In the genomic region with DNA sequence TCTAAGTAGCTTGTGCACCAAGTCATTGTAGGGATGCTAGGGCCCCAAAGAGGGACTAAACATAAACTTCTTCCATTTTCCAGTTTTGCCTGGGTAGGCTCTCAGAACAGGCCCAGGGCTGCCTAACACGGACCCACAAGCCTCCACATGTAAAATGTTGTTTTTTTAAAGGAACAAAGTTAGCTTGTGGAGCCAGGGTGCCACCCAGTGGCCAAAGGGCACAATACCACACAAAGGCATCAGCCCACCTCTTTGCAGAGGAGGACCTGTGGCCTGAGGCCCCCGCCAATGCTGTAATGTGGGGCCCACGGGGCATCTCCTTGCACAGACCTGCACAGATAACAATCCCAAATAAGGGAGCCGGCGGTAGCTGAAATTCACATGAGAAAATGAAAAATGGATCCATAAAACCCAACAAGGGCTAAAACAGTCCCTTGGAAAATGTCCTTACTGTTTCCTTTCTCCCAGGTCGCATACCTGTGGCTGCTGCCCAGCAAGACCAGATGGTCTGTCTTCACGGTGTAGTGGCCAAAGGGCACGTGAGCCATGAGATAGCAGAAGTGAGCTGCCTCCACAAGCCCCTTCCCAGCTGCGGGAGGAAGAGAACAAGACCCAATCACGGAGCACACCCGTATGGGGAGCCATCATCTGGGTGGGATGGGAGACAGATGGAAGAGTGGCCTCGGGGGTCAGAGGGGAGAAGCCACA, we compare ENCODE assay signal across 9 cellular contexts. TPM values are rescaled to one million over a fixed set of nuclear protein-coding genes. Genes with fewer than 3 reads are reported as not detected.
DNase-seq lines count a peak whose midpoint lies in the region; ATAC-seq and TF ChIP-seq lines count a peak whose summit lies in the region.
"Had no signal": no experiment of that assay in that cellular context is flagged by ENCODE, and none has a peak within 500 bp of the region (broad histone marks: within the 10 kb centered on the region; RNA-seq: fewer than 3 reads in every experiment).

No MANE protein-coding gene starts in this region.

- no peak overlapping the region for H3K27ac Mint-ChIP-seq in MCF 10A (ENCODE audit: low read depth, unreplicated experiment)

- no peak overlapping the region for H3K4me2 ChIP-seq in PC-3 (ENCODE audit: low read length)
- H3K4me2 ChIP-seq: BLaER1 had no signal

- H3K36me3 ChIP-seq in PC-3 (ENCODE audit: low read depth, low read length) (no peaks in the 10 kb centered on the region), kidney epithelial cell (ENCODE audit: control insufficient read depth, insufficient read depth, low read length) (no peaks in the 10 kb centered on the region), suprapubic skin (peaks cover 15% of the 10 kb centered on the region)
- H3K36me3 ChIP-seq: BLaER1 had no signal

- no peaks in the 10 kb centered on the region for H3K9me3 Mint-ChIP-seq in MCF 10A (ENCODE audit: unreplicated experiment)

- H3K36me3 Mint-ChIP-seq in MCF 10A (ENCODE audit: insufficient read depth, unreplicated experiment): no peaks in the 10 kb centered on the region

- H3K4me1 ChIP-seq in PC-3 (ENCODE audit: insufficient read depth, low read length) (no peaks in the 10 kb centered on the region), suprapubic skin (no peaks in the 10 kb centered on the region)
- H3K4me1 ChIP-seq: BLaER1 had no signal

- CTCF ChIA-PET in PC-3 (lab: Charles Lee): interaction anchor here (0.6 kb wide), 1 partner anchor 12 kb away, joined by 7 read pairs; no protein-coding TSS in a partner anchor
- CTCF ChIA-PET in MCF 10A (lab: Yijun Ruan, JAX): interaction anchor here (0.5 to 10.5 kb wide), 118 partner anchors 9 to 1999 kb away, joined by 3 to 280 read pairs (median 4); no protein-coding TSS in a partner anchor

- no peak for TF ChIP-seq EP300 in suprapubic skin (IDR thresholded peaks at IDR 0.05)

- no peak overlapping the region for H3K27ac ChIP-seq in PC-3 (ENCODE audit: low read length)
- no peak overlapping the region for H3K27ac ChIP-seq in suprapubic skin
- H3K27ac ChIP-seq: BLaER1 had no signal

- WGBS in suprapubic skin: 64% methylated on average over 10 of the region's 12 CpGs

- intact Hi-C loops in PC-3 (cut with micrococcal nuclease) (loop anchor here (1.0 to 10.0 kb wide), 5 partner anchors 164 to 1049 kb away; no protein-coding TSS in a partner anchor), MCF 10A (cut with micrococcal nuclease) (loop anchor here (1.0 to 10.0 kb wide), 8 partner anchors 165 to 1381 kb away; no protein-coding TSS in a partner anchor)

- POLR2A ChIA-PET in PC-3 (lab: Charles Lee; ENCODE audit: unreplicated experiment): no interaction called here
- POLR2A ChIA-PET in MCF 10A (lab: Yijun Ruan, JAX): interaction anchor here (0.7 to 0.9 kb wide), 2 partner anchors 10 to 314 kb away, joined by 3 to 4 read pairs; no protein-coding TSS in a partner anchor

- ATAC-seq in PC-3: peak; percentile 78

- H3K27me3 ChIP-seq in PC-3 (ENCODE audit: low read length) (no peaks in the 10 kb centered on the region), kidney epithelial cell (ENCODE audit: control insufficient read depth, insufficient read depth, low read length) (no peaks in the 10 kb centered on the region), suprapubic skin (no peaks in the 10 kb centered on the region)
- H3K27me3 ChIP-seq: BLaER1 had no signal

- H3K27me3 Mint-ChIP-seq in MCF 10A (ENCODE audit: insufficient read depth, unreplicated experiment): no peaks in the 10 kb centered on the region

- no peak for TF ChIP-seq POLR2A in suprapubic skin (IDR thresholded peaks at IDR 0.05)

- TF ChIP-seq CTCF in GM20000 (IDR thresholded peaks at IDR 0.05; ENCODE audit: extremely low read depth, missing control alignments) (peak; percentile 75), PC-3 (conservative IDR thresholded peaks at IDR 0.05; ENCODE audit: low read depth, low read length) (peak; percentile 83), MCF 10A (IDR thresholded peaks at IDR 0.05; ENCODE audit: unreplicated experiment) (peak; percentile 99), kidney epithelial cell (IDR thresholded peaks at IDR 0.05; ENCODE audit: insufficient read depth, low read length, poor library complexity, severe bottlenecking) (peak; percentile 87), suprapubic skin (IDR thresholded peaks at IDR 0.05) (peak; percentile 51 to 80)

- H3K4me1 Mint-ChIP-seq in MCF 10A (ENCODE audit: insufficient read depth, unreplicated experiment): peaks cover 6% of the 10 kb centered on the region

- no peak overlapping the region; the same call in 1 of the 2 replicates for H2AFZ ChIP-seq in PC-3 (ENCODE audit: low read length)

- no peak overlapping the region for H3K9ac ChIP-seq in PC-3 (ENCODE audit: low read length)
- H3K9ac ChIP-seq: BLaER1 had no signal

- DNase-seq in NCI-H1436 (lab: John Stamatoyannopoulos, UW) (peak; percentile 41), NCI-H1436 treated with DMSO at 0.1 percent for 48 hours (lab: John Stamatoyannopoulos, UW) (no peak), GM20000 (ENCODE audit: low spot score) (peak; percentile 63), PC-3 (peak; percentile 66), MCF 10A (ENCODE audit: unreplicated experiment) (peak; percentile 90), kidney epithelial cell (ENCODE audit: low read depth) (no peak), suprapubic skin (ENCODE audit: low spot score in 2 of 2) (no peak)
- peak; percentile 46 for DNase-seq in Jurkat, Clone E6-1 (ENCODE audit: low read depth, low spot score)

- H3K4me3 ChIP-seq in Jurkat, Clone E6-1 (ENCODE audit: low read length): no peak overlapping the region
- H3K4me3 ChIP-seq in PC-3 (ENCODE audit: low read length) (no peak overlapping the region), kidney epithelial cell (ENCODE audit: low read depth, low read length) (no peak overlapping the region), suprapubic skin (no peak overlapping the region)
- H3K4me3 ChIP-seq: BLaER1 had no signal

- no peaks in the 10 kb centered on the region for H3K79me2 ChIP-seq in PC-3 (ENCODE audit: low read length)

- H3K9me2 ChIP-seq in PC-3 (replicated peaks; ENCODE audit: low read length): no peaks in the 10 kb centered on the region

- BruUV-seq in PC-3 (replicated peaks; lab: Mats Ljungman, UMichigan): no TSS peak
- no TSS peak for BruUV-seq in MCF 10A (replicated peaks; lab: Mats Ljungman, UMichigan)

- H3K9me3 ChIP-seq in PC-3 (ENCODE audit: low read length) (no peaks in the 10 kb centered on the region), suprapubic skin (no peaks in the 10 kb centered on the region)
- H3K9me3 ChIP-seq: BLaER1 had no signal

- no peaks in the 10 kb centered on the region for H3F3A ChIP-seq in PC-3 (ENCODE audit: low read length, unreplicated experiment)

- no peaks in the 10 kb centered on the region for H4K20me1 ChIP-seq in PC-3 (ENCODE audit: low read length)
- H4K20me1 ChIP-seq: BLaER1 had no signal

- no peak overlapping the region for H3K4me3 Mint-ChIP-seq in MCF 10A (ENCODE audit: unreplicated experiment)

RNA-seq across cellular contexts. Expression of a gene that starts 23.8 kb away (rescaled TPM):
- not detected for polyA plus RNA-seq in Jurkat, Clone E6-1 (2012; ENCODE audit: insufficient read depth, insufficient read length)
- total RNA-seq in PC-3 (2014; rRNA removed) (0.07 and 0.40 TPM in 2 replicates), MCF 10A (2022) (not detected in 2 replicates), kidney epithelial cell (0.96 and 1.2 TPM in 2 replicates), suprapubic skin (1 to 10 TPM; 1.7 to 6.4 (median 2.5) TPM)

Comparison
In these comparisons a context has a peak if more than half of its experiments do, and no peak if none do; other contexts are left out.
1. DNase-seq: peak in NCI-H1436 (single experiment), GM20000 (single experiment), Jurkat, Clone E6-1 (single experiment), PC-3 (single experiment) and MCF 10A (single experiment); none in NCI-H1436 treated with DMSO at 0.1 percent for 48 hours (single experiment), kidney epithelial cell (single experiment) and suprapubic skin (0 of 2).
2. Peak in every context shown above with its lines, with median percentiles within 50 percentile points of each other: CTCF ChIP-seq.